Comparison of ENCODE assay signal across 8 cellular contexts in genomic region chr22:25404923-25405853, GRCh38.
A peak's percentile ranks its signal among the peaks of the same experiment; 100 is the strongest.
DNase-seq lines count a peak whose midpoint lies in the region; ATAC-seq lines count a peak whose summit lies in the region.

No MANE protein-coding gene starts in this region.

- no peak overlapping the region for H3K27ac Mint-ChIP-seq in T-helper 17 cell

- peaks cover 25% of the 10 kb centered on the region for H3K4me1 Mint-ChIP-seq in T-helper 17 cell

- H3K4me3 Mint-ChIP-seq in T-helper 17 cell: peak overlapping the region; percentile 81

- H3K36me3 ChIP-seq in rectal smooth muscle tissue (ENCODE audit: control insufficient read depth, insufficient read depth, low read length) (no peaks in the 10 kb centered on the region), aorta (ENCODE audit: control insufficient read depth in 1 of 2, insufficient read depth in 2 of 2, low read length in 1 of 2) (no peaks in the 10 kb centered on the region)

- ATAC-seq in HG03521 (IDR thresholded peaks at IDR 0.05; ENCODE audit: unreplicated experiment) (peak; percentile 39), T-helper 17 cell (peak; percentile 82), right cardiac atrium (peak; percentile 77 to 79), aorta (ENCODE audit: low FRiP score) (peak; percentile 77)

- H3K27ac ChIP-seq in right cardiac atrium (ENCODE audit: low read length) (peak overlapping the region; percentile 96), rectal smooth muscle tissue (ENCODE audit: low read depth, low read length) (peak overlapping the region; percentile 85), aorta (ENCODE audit: low read depth in 1 of 2, low read length in 2 of 2) (peak overlapping the region; percentile 58 to 65)

- intact Hi-C loops in right cardiac atrium (cut with DNase I) (no loop called here), aorta (cut with DNase I) (loop anchor here in 1 of 2 donors (2.0 kb wide), 1 partner anchor 42 kb away; no protein-coding TSS in a partner anchor)

- no peaks in the 10 kb centered on the region for H3K27me3 Mint-ChIP-seq in T-helper 17 cell

- H3K36me3 Mint-ChIP-seq in T-helper 17 cell (ENCODE audit: low read depth): no peaks in the 10 kb centered on the region

- under 1% methylated on average over 118 of the region's 118 CpGs for whole genome bisulfite sequencing in right cardiac atrium
- 1% methylated on average over 87 to 118 of the region's 118 CpGs for WGBS in aorta, 2 donors

- H3K4me3 ChIP-seq in right cardiac atrium (ENCODE audit: low read length) (peak overlapping the region; percentile 96), rectal smooth muscle tissue (ENCODE audit: low read length) (peak overlapping the region; percentile 72), aorta (ENCODE audit: low read length in 2 of 2) (peak overlapping the region; percentile 86 to 88)

- DNase-seq in NCI-H748 (lab: John Stamatoyannopoulos, UW; ENCODE audit: unreplicated experiment): peak; percentile 47
- no peak for DNase-seq in NCI-H748 treated with DMSO at 0.1 percent for 48 hours (lab: John Stamatoyannopoulos, UW)
- peak; percentile 20 to 50 (median 42) for DNase-seq in T-helper 17 cell
- DNase-seq in amygdala (lab: John Stamatoyannopoulos, UW): peak in 42 of 56 donors; percentile 7 to 81 (median 48)
- peak; percentile 86 to 94 (median 93) for DNase-seq in right cardiac atrium
- DNase-seq in aorta: peak; percentile 89 to 93

- H3K4me1 ChIP-seq in right cardiac atrium (ENCODE audit: control insufficient read depth, insufficient read depth, low read length): peaks cover 19% of the 10 kb centered on the region
- H3K4me1 ChIP-seq in rectal smooth muscle tissue (ENCODE audit: control insufficient read depth, insufficient read depth, low read length): peaks cover 16% of the 10 kb centered on the region
- H3K4me1 ChIP-seq in aorta (ENCODE audit: control insufficient read depth in 1 of 2, insufficient read depth in 2 of 2, low read length in 2 of 2): no peaks in the 10 kb centered on the region

- H3K9ac ChIP-seq in rectal smooth muscle tissue (ENCODE audit: low read length): peak overlapping the region; percentile 54

- H3K27me3 ChIP-seq in right cardiac atrium (ENCODE audit: control insufficient read depth, insufficient read depth): no peaks in the 10 kb centered on the region
- H3K27me3 ChIP-seq in rectal smooth muscle tissue (ENCODE audit: control insufficient read depth, insufficient read depth, low read length): no peaks in the 10 kb centered on the region
- H3K27me3 ChIP-seq in aorta (ENCODE audit: control insufficient read depth in 1 of 2, insufficient read depth in 2 of 2, low read length in 1 of 2): no peaks in the 10 kb centered on the region

- H3K9me3 ChIP-seq in T-helper 17 cell (ENCODE audit: control insufficient read depth, low read length, poor library complexity, severe bottlenecking): no peaks in the 10 kb centered on the region
- no peaks in the 10 kb centered on the region for H3K9me3 ChIP-seq in right cardiac atrium (ENCODE audit: control insufficient read depth, low read length)
- H3K9me3 ChIP-seq in aorta (ENCODE audit: control insufficient read depth, low read length): no peaks in the 10 kb centered on the region
